8 cellular contexts compared by ENCODE assay signal in the genomic region with DNA sequence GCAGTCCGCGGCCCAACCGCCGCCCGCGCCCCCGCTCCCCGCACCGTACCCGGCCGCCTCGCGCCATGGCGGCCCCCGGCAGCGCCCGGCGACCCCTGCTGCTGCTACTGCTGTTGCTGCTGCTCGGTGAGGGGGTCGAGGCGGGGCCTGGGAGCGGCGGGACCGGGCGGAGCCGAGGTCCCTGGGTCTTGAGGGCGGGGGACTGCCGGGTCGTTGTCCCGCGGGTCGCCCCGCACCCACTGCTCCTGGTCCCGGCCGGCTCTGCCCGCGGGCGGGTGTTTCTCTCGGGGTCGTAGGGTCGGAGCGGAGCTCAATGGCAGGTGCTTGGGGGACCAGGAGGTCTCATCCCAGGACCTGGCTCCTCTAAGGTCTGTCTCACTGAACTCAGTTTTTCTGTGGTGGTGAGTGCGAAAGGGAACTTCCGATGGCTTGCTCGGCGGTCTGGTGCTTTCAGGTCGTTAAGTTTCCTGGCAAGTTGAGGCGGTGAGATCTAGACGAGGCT. TPM values are rescaled to one million over a fixed set of nuclear protein-coding genes. Genes with fewer than 3 reads are reported as not detected.
A peak's percentile ranks its signal among the peaks of the same experiment; 100 is the strongest.
DNase-seq lines count a peak whose midpoint lies in the region; ATAC-seq and TF ChIP-seq lines count a peak whose summit lies in the region.

No MANE protein-coding gene starts in this region.

- peak overlapping the region; percentile 92 for H3K4me3 Mint-ChIP-seq in activated naive CD8-positive, alpha-beta T cell treated with anti-CD3 and anti-CD28 coated beads, Interleukin-2, amount 50 U/mL, for 24 hours

- peak; percentile 19 for ATAC-seq in GM18520 (IDR thresholded peaks at IDR 0.05; ENCODE audit: unreplicated experiment)
- ATAC-seq in HG02759 (IDR thresholded peaks at IDR 0.05; ENCODE audit: unreplicated experiment), result peak; percentile 25
- ATAC-seq in activated naive CD8-positive, alpha-beta T cell treated with anti-CD3 and anti-CD28 coated beads, Interleukin-2, amount 50 U/mL, for 24 hours, result peak; percentile 55

- peak overlapping the region; percentile 82 for H3K27ac ChIP-seq in RWPE1

- no peak for DNase-seq in RWPE1 (ENCODE audit: low spot score)
- peak; percentile 39 for DNase-seq in activated naive CD8-positive, alpha-beta T cell treated with anti-CD3 and anti-CD28 coated beads, Interleukin-2, amount 50 U/mL, for 24 hours
- no peak for DNase-seq in kidney epithelial cell (ENCODE audit: low read depth)
- DNase-seq in stimulated activated CD4-positive, alpha-beta T cell treated with anti-CD3 and anti-CD28 coated beads, TNF-alpha, amount 100 ng/mL, for 1 hour (ENCODE audit: low read depth in 3 of 3, low spot score in 1 of 3), result peak in 2 of 3 donors; percentile 18 to 22
- no peak for DNase-seq in NCI-H1048 (lab: John Stamatoyannopoulos, UW)
- no peak for DNase-seq in iPS-NIHi11 (ENCODE audit: low spot score)

- TF ChIP-seq CTCF in RWPE1 (conservative IDR thresholded peaks at IDR 0.05; ENCODE audit: low read depth), result no peak
- TF ChIP-seq CTCF in kidney epithelial cell (IDR thresholded peaks at IDR 0.05; ENCODE audit: insufficient read depth, low read length, poor library complexity, severe bottlenecking), result no peak

- H3K36me3 ChIP-seq in kidney epithelial cell (ENCODE audit: control insufficient read depth, insufficient read depth, low read length), result no peaks in the 10 kb centered on the region

- POLR2A ChIA-PET in RWPE1 (lab: Yijun Ruan, JAX; ENCODE audit: low non-redundant PET), result no interaction called here

- CTCF ChIA-PET in RWPE1 (lab: Yijun Ruan, JAX), result interaction anchor here (0.8 kb wide), 1 partner anchor 35 kb away, joined by 3 read pairs; no protein-coding TSS in a partner anchor

- peaks cover 16% of the 10 kb centered on the region for H3K27me3 Mint-ChIP-seq in activated naive CD8-positive, alpha-beta T cell treated with anti-CD3 and anti-CD28 coated beads, Interleukin-2, amount 50 U/mL, for 24 hours

- no peaks in the 10 kb centered on the region for H3K27me3 ChIP-seq in kidney epithelial cell (ENCODE audit: control insufficient read depth, insufficient read depth, low read length)

- peak overlapping the region; percentile 93 for H3K4me3 ChIP-seq in kidney epithelial cell (ENCODE audit: low read depth, low read length)

- H3K4me1 Mint-ChIP-seq in activated naive CD8-positive, alpha-beta T cell treated with anti-CD3 and anti-CD28 coated beads, Interleukin-2, amount 50 U/mL, for 24 hours, result peaks cover 36% of the 10 kb centered on the region

- peak overlapping the region; percentile 96 for H3K27ac Mint-ChIP-seq in activated naive CD8-positive, alpha-beta T cell treated with anti-CD3 and anti-CD28 coated beads, Interleukin-2, amount 50 U/mL, for 24 hours

- peaks cover 11% of the 10 kb centered on the region for H3K36me3 Mint-ChIP-seq in activated naive CD8-positive, alpha-beta T cell treated with anti-CD3 and anti-CD28 coated beads, Interleukin-2, amount 50 U/mL, for 24 hours (ENCODE audit: low read depth)

- H3K9me3 Mint-ChIP-seq in activated naive CD8-positive, alpha-beta T cell treated with anti-CD3 and anti-CD28 coated beads, Interleukin-2, amount 50 U/mL, for 24 hours, result peaks cover 6% of the 10 kb centered on the region

RNA-seq across cellular contexts. Expression of gene LAMP1, which starts 0.4 kb away (rescaled TPM):
- total RNA-seq in kidney epithelial cell, result 273 and 317 TPM in 2 replicates

Comparison
In these comparisons a context has a peak if more than half of its experiments do, and no peak if none do; other contexts are left out.
1. DNase-seq: peak in activated naive CD8-positive, alpha-beta T cell treated with anti-CD3 and anti-CD28 coated beads, Interleukin-2, amount 50 U/mL, for 24 hours (single experiment) and stimulated activated CD4-positive, alpha-beta T cell treated with anti-CD3 and anti-CD28 coated beads, TNF-alpha, amount 100 ng/mL, for 1 hour (2 of 3); none in RWPE1 (single experiment), kidney epithelial cell (single experiment), NCI-H1048 (single experiment) and iPS-NIHi11 (single experiment).
2. Peak in every context shown above with its lines, with median percentiles within 50 percentile points of each other: ATAC-seq.